ENCODE assay signal across 20 cellular contexts in genomic region chr14:48857366-48857765, GRCh38.
DNase-seq lines count a peak whose midpoint lies in the region; TF ChIP-seq lines count a peak whose summit lies in the region.
"Had no signal": no experiment of that assay in that cellular context is flagged by ENCODE, and none has a peak within 500 bp of the region (broad histone marks: within the 10 kb centered on the region; RNA-seq: fewer than 3 reads in every experiment).

No MANE protein-coding gene starts in this region.

- no peak overlapping the region for H3K4me3 Mint-ChIP-seq in immature natural killer cell
- H3K4me3 Mint-ChIP-seq: CD4-positive, CD25-positive, alpha-beta regulatory T cell had no signal

- H3K9me3 Mint-ChIP-seq in immature natural killer cell: peaks cover 0 to 25% (median 10%) of the 10 kb centered on the region in 6 donors

- no peaks in the 10 kb centered on the region for H3K36me3 Mint-ChIP-seq in immature natural killer cell
- H3K36me3 Mint-ChIP-seq: CD4-positive, CD25-positive, alpha-beta regulatory T cell had no signal

- H3K4me1 Mint-ChIP-seq in immature natural killer cell: no peaks in the 10 kb centered on the region
- H3K4me1 Mint-ChIP-seq: CD4-positive, CD25-positive, alpha-beta regulatory T cell had no signal

- intact Hi-C loops in vagina (cut with DNase I): no loop called here

- no peaks in the 10 kb centered on the region for H3K27me3 ChIP-seq in vagina
- H3K27me3 ChIP-seq: BLaER1 had no signal

- no peak overlapping the region for H3K27ac ChIP-seq in vagina
- H3K27ac ChIP-seq: BLaER1 had no signal

- TF ChIP-seq CTCF in vagina (IDR thresholded peaks at IDR 0.05): no peak

- no peak overlapping the region for H3K4me3 ChIP-seq in vagina
- H3K4me3 ChIP-seq: BLaER1, GM12878 had no signal

- H3K27ac Mint-ChIP-seq in immature natural killer cell: no peak overlapping the region
- H3K27ac Mint-ChIP-seq: CD4-positive, CD25-positive, alpha-beta regulatory T cell had no signal

- DNase-seq in ELF-1 (ENCODE audit: low read depth, low spot score): peak; percentile 3
- DNase-seq in HT1080 (ENCODE audit: low read depth): peak; percentile 9
- DNase-seq in NCI-H524 treated with DMSO at 0.1 percent for 48 hours (lab: John Stamatoyannopoulos, UW): peak; percentile 8
- DNase-seq in islet precursor cell: peak; percentile 63
- DNase-seq in vagina (ENCODE audit: extremely low spot score in 2 of 2): no peak
- no peak for DNase-seq in immature natural killer cell
- DNase-seq in midbrain (lab: John Stamatoyannopoulos, UW): no peak
- DNase-seq in RKO (ENCODE audit: low spot score): no peak
- DNase-seq: CD4-positive, CD25-positive, alpha-beta regulatory T cell; GDM1; KBM-7; MM.1S; NCI-H2029; NCI-H2227 treated with DMSO at 0.1 percent for 48 hours; NCI-H510A; NCI-H774; SHP77 treated with DMSO at 0.1 percent for 48 hours; T-helper 1 cell had no signal

- H3K36me3 ChIP-seq in vagina: no peaks in the 10 kb centered on the region
- H3K36me3 ChIP-seq: BLaER1 had no signal

- no peaks in the 10 kb centered on the region for H3K4me1 ChIP-seq in vagina
- H3K4me1 ChIP-seq: BLaER1 had no signal

- peaks cover 0 to 2% (median 0%) of the 10 kb centered on the region in 3 donors for H3K27me3 Mint-ChIP-seq in immature natural killer cell (ENCODE audit: low read depth in 3 of 3)
- H3K27me3 Mint-ChIP-seq: CD4-positive, CD25-positive, alpha-beta regulatory T cell had no signal

- no peak for TF ChIP-seq POLR2A in vagina (IDR thresholded peaks at IDR 0.05)

- H3K9me3 ChIP-seq in vagina: no peaks in the 10 kb centered on the region
- H3K9me3 ChIP-seq: BLaER1 had no signal

Comparison
In these comparisons a context has a peak if more than half of its experiments do, and no peak if none do; other contexts are left out.
1. DNase-seq: peak in ELF-1 (single experiment), HT1080 (single experiment), NCI-H524 treated with DMSO at 0.1 percent for 48 hours (single experiment) and islet precursor cell (single experiment); none in vagina (0 of 2), immature natural killer cell (0 of 3), midbrain (single experiment) and RKO (single experiment).